Comparison of ENCODE assay signal across 9 cellular contexts in the genomic region with DNA sequence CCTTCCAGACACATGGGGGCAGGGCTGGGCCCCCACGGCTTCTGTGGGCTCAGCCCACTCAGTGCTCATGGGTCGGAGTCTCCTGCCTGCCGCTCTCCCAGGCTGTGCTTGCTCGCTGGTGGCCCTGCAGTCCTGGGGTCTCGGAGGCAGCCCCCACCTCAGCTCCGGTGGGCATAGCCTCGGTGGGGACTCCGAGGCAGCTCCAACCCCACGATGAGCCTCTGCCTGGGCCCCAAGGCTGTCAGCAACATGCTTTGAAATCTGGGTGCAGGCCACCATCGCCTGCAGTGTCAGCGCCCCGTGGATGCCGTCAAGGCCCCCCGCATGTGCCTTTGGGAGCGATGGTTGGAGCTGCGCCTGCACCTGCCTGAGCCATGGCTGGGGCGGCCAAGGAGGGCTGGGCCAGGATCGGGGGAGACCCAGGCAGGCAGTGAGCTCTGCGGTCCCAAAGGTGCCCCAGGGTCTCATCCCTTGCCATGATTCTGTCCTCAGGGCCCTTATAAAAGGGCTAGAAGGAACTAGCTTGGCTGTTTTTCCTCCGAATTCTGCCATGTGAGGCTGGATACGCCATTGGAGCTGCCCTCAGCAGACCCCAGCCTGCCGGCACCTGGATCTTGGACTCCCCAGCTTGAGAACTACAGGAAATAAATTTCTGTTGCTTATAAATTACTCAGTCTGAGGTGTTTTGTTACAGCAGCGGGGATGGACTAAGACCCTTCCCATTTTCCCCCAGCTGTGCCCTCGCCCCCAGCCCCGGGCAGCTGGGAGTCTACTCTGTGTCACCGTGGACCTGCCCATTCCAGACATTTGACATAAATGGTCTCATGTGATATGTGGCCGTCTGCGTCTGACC. TPM values are rescaled to one million over a fixed set of nuclear protein-coding genes. Genes with fewer than 3 reads are reported as not detected.
DNase-seq lines count a peak whose midpoint lies in the region; ATAC-seq and TF ChIP-seq lines count a peak whose summit lies in the region.
"Had no signal": no experiment of that assay in that cellular context is flagged by ENCODE, and none has a peak within 500 bp of the region (broad histone marks: within the 10 kb centered on the region; RNA-seq: fewer than 3 reads in every experiment).

No MANE protein-coding gene starts in this region.

- H3K4me3 ChIP-seq in left lung, result no peak overlapping the region

- H3K36me3 ChIP-seq in KOPT-K1 (ENCODE audit: insufficient read depth, low read length) (peaks cover 26% of the 10 kb centered on the region), left lung (no peaks in the 10 kb centered on the region)

- peak overlapping the region; percentile 65 for H3K4me3 Mint-ChIP-seq in activated T-helper 2 cell treated with anti-CD3 and anti-CD28 coated beads, Interferon-gamma antibody, Interleukin-2, Interleukin-4, amounts not matched to agents 10 μg/mL and 5 μg/mL and 100 μg/mL, durations not matched to agents 14 hours and 24 hours and 36 hours (ENCODE audit: low read depth)
- H3K4me3 Mint-ChIP-seq in stimulated activated naive CD8-positive, alpha-beta T cell treated with anti-CD3 and anti-CD28 coated beads, Interleukin-15, amount 100 ng/mL, for 72 hours, result peak overlapping the region; percentile 85

- peak overlapping the region; percentile 98 for H3K27ac Mint-ChIP-seq in activated T-helper 2 cell treated with anti-CD3 and anti-CD28 coated beads, Interferon-gamma antibody, Interleukin-2, Interleukin-4, amounts not matched to agents 10 μg/mL and 5 μg/mL and 100 μg/mL, durations not matched to agents 14 hours and 24 hours and 36 hours
- peak overlapping the region; percentile 97 for H3K27ac Mint-ChIP-seq in stimulated activated naive CD8-positive, alpha-beta T cell treated with anti-CD3 and anti-CD28 coated beads, Interleukin-15, amount 100 ng/mL, for 72 hours

- H3K27me3 ChIP-seq in left lung, result peaks cover 0 to 10% of the 10 kb centered on the region in 2 donors

- no peak for DNase-seq in activated T-helper 2 cell treated with anti-CD3 and anti-CD28 coated beads, Interferon-gamma antibody, Interleukin-2, Interleukin-4, amounts not matched to agents 10 μg/mL and 5 μg/mL and 100 μg/mL, durations not matched to agents 14 hours and 24 hours and 36 hours (ENCODE audit: low spot score)
- DNase-seq in left lung (peak; percentile 32 to 65), islet precursor cell (no peak), kidney tubule cell (ENCODE audit: low spot score) (no peak)
- DNase-seq in stimulated activated naive CD8-positive, alpha-beta T cell treated with anti-CD3 and anti-CD28 coated beads, Interleukin-15, amount 100 ng/mL, for 72 hours, result peak in 1 of 2 donors; percentile 7
- DNase-seq: NCI-H774 had no signal

- peaks cover 26 to 66% of the 10 kb centered on the region in 2 donors for H3K4me1 ChIP-seq in left lung

- peaks cover 37% of the 10 kb centered on the region for H3K4me1 Mint-ChIP-seq in activated T-helper 2 cell treated with anti-CD3 and anti-CD28 coated beads, Interferon-gamma antibody, Interleukin-2, Interleukin-4, amounts not matched to agents 10 μg/mL and 5 μg/mL and 100 μg/mL, durations not matched to agents 14 hours and 24 hours and 36 hours (ENCODE audit: low read depth)
- H3K4me1 Mint-ChIP-seq in stimulated activated naive CD8-positive, alpha-beta T cell treated with anti-CD3 and anti-CD28 coated beads, Interleukin-15, amount 100 ng/mL, for 72 hours, result peaks cover 57% of the 10 kb centered on the region

- intact Hi-C loops in activated T-helper 2 cell treated with anti-CD3 and anti-CD28 coated beads, Interferon-gamma antibody, Interleukin-2, Interleukin-4, amounts not matched to agents 10 μg/mL and 5 μg/mL and 100 μg/mL, durations not matched to agents 14 hours and 24 hours and 36 hours (cut with micrococcal nuclease), result loop anchor here (1.0 kb wide), 4 partner anchors 15 to 46 kb away; no protein-coding TSS in a partner anchor
- intact Hi-C loops in left lung (cut with DNase I), result no loop called here

- peaks cover 26% of the 10 kb centered on the region for H3K36me3 Mint-ChIP-seq in activated T-helper 2 cell treated with anti-CD3 and anti-CD28 coated beads, Interferon-gamma antibody, Interleukin-2, Interleukin-4, amounts not matched to agents 10 μg/mL and 5 μg/mL and 100 μg/mL, durations not matched to agents 14 hours and 24 hours and 36 hours (ENCODE audit: low read depth)

- ATAC-seq in left lung (no peak), HG03439 (IDR thresholded peaks at IDR 0.05; ENCODE audit: unreplicated experiment) (no peak)
- ATAC-seq in stimulated activated naive CD8-positive, alpha-beta T cell treated with anti-CD3 and anti-CD28 coated beads, Interleukin-15, amount 100 ng/mL, for 72 hours, result no peak

- no peak for TF ChIP-seq CTCF in left lung (IDR thresholded peaks at IDR 0.05)

- H3K27ac ChIP-seq in KOPT-K1 (ENCODE audit: low read depth, low read length, poor library complexity, severe bottlenecking) (peak overlapping the region; percentile 100), left lung (peak overlapping the region; percentile 78 to 84)
- H3K27ac ChIP-seq: VCaP had no signal

- no peaks in the 10 kb centered on the region for H3K27me3 Mint-ChIP-seq in activated T-helper 2 cell treated with anti-CD3 and anti-CD28 coated beads, Interferon-gamma antibody, Interleukin-2, Interleukin-4, amounts not matched to agents 10 μg/mL and 5 μg/mL and 100 μg/mL, durations not matched to agents 14 hours and 24 hours and 36 hours (ENCODE audit: low read depth)
- no peaks in the 10 kb centered on the region for H3K27me3 Mint-ChIP-seq in stimulated activated naive CD8-positive, alpha-beta T cell treated with anti-CD3 and anti-CD28 coated beads, Interleukin-15, amount 100 ng/mL, for 72 hours

- H3K9me3 ChIP-seq in KOPT-K1 (ENCODE audit: insufficient read depth, low read length, poor library complexity, severe bottlenecking), result no peaks in the 10 kb centered on the region
- no peaks in the 10 kb centered on the region for H3K9me3 ChIP-seq in left lung

- no peaks in the 10 kb centered on the region for H3K9me3 Mint-ChIP-seq in activated T-helper 2 cell treated with anti-CD3 and anti-CD28 coated beads, Interferon-gamma antibody, Interleukin-2, Interleukin-4, amounts not matched to agents 10 μg/mL and 5 μg/mL and 100 μg/mL, durations not matched to agents 14 hours and 24 hours and 36 hours
- no peaks in the 10 kb centered on the region for H3K9me3 Mint-ChIP-seq in stimulated activated naive CD8-positive, alpha-beta T cell treated with anti-CD3 and anti-CD28 coated beads, Interleukin-15, amount 100 ng/mL, for 72 hours

RNA-seq across cellular contexts. Expression of gene SPON2, which starts 30.4 kb away (rescaled TPM):
- 26.1 and 26.7 TPM in 2 replicates for total RNA-seq in activated T-helper 2 cell treated with anti-CD3 and anti-CD28 coated beads, Interferon-gamma antibody, Interleukin-2, Interleukin-4, amounts not matched to agents 10 μg/mL and 5 μg/mL and 100 μg/mL, durations not matched to agents 14 hours and 24 hours and 36 hours
- total RNA-seq in left lung, result 10 to 100 TPM; 66.0 to 94.2 TPM

RNA-seq across cellular contexts. Expression of gene CTBP1, which starts 46.2 kb away (rescaled TPM):
- total RNA-seq in activated T-helper 2 cell treated with anti-CD3 and anti-CD28 coated beads, Interferon-gamma antibody, Interleukin-2, Interleukin-4, amounts not matched to agents 10 μg/mL and 5 μg/mL and 100 μg/mL, durations not matched to agents 14 hours and 24 hours and 36 hours, result 194 and 195 TPM in 2 replicates
- total RNA-seq in left lung, result 100 to 1,000 TPM; 146 to 167 TPM

Comparison
In these comparisons a context has a peak if more than half of its experiments do, and no peak if none do; other contexts are left out.
1. DNase-seq: peak in left lung (2 of 2); none in activated T-helper 2 cell treated with anti-CD3 and anti-CD28 coated beads, Interferon-gamma antibody, Interleukin-2, Interleukin-4, amounts not matched to agents 10 μg/mL and 5 μg/mL and 100 μg/mL, durations not matched to agents 14 hours and 24 hours and 36 hours (single experiment), islet precursor cell (single experiment) and kidney tubule cell (single experiment).